Comparison of ENCODE assay signal across 8 cellular contexts in the genomic region with DNA sequence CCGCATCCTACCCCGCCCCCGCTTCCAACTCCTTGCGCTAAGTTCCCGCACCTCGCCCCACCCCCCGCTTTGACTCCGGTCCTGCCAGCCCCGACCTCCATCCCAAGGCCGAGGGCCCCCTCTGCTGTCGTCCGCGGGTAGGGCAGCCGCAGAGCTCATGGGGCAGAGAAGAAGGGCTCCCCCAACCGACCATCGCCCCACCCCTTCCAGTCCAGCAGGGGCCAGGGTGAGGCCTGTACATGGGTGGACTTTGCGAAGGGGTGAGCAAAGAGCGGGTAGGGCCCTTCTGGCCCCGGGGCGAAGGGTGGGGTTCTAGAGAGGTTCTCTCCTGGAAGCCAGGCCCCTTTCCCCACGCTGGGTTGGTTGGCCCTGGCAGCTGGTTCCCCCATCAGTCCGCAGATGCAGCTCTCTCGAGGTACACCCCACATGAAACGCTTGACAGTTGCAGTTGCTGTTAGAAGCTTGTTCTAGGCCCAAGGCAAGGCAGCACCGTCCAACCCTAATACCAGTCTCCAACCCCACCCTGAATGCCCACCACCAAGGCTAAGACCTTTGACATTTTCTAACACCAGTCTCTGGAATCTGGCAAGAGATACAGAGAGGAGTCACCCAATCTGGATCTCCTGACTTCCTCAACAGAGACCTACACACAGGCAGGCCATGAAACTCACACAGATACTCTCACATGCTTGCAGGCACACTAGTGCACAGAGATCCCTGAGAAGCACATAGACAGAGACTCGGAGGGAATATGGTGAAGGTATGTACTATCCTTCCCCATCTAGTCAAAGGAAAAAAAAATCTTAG. TPM values are rescaled to one million over a fixed set of nuclear protein-coding genes. Genes with fewer than 3 reads are reported as not detected.
A peak's percentile ranks its signal among the peaks of the same experiment; 100 is the strongest.
DNase-seq lines count a peak whose midpoint lies in the region; ATAC-seq and TF ChIP-seq lines count a peak whose summit lies in the region.

No MANE protein-coding gene starts in this region.

- intact Hi-C loops in left colon (cut with DNase I, micrococcal nuclease) = loop anchor here (5.0 to 10.0 kb wide), 2 partner anchors 127 to 135 kb away; no protein-coding TSS in a partner anchor

- TF ChIP-seq CTCF in GM13976 (IDR thresholded peaks at IDR 0.05; ENCODE audit: borderline replicate concordance, control extremely low read depth, extremely low read depth, insufficient read depth, missing control alignments) (peak; percentile 99), choroid plexus epithelial cell (conservative IDR thresholded peaks at IDR 0.05; ENCODE audit: low read depth, low read length) (peak; percentile 89)

- peak; percentile 98 for DNase-seq in GM13976 (ENCODE audit: low spot score)
- peak; percentile 74 to 89 for DNase-seq in NCI-H446 (lab: John Stamatoyannopoulos, UW)
- peak; percentile 90 to 98 for DNase-seq in activated CD4-positive, alpha-beta T cell treated with anti-CD3 and anti-CD28 coated beads for 4 hours
- peak; percentile 90 for DNase-seq in choroid plexus epithelial cell (ENCODE audit: low read depth)
- DNase-seq in left colon = peak; percentile 93 to 99
- peak; percentile 85 to 99 for DNase-seq in stimulated activated CD4-positive, alpha-beta T cell treated with anti-CD3 and anti-CD28 coated beads, Interleukin-1b, Interleukin-23, amount 100 ng/mL, for 1 hour (ENCODE audit: low read depth in 2 of 2)

- peak overlapping the region; percentile 76 for H3K4me3 ChIP-seq in choroid plexus epithelial cell (ENCODE audit: low read depth, low read length)

- ATAC-seq in HG03196 (IDR thresholded peaks at IDR 0.05; ENCODE audit: unreplicated experiment) = peak; percentile 65
- peak; percentile 86 for ATAC-seq in left colon
- no peak for ATAC-seq in GM18517 (IDR thresholded peaks at IDR 0.05; ENCODE audit: unreplicated experiment)

- in situ Hi-C loops in GM13976 (cut with MboI; ENCODE audit: low sequenced_read_pairs, unreplicated experiment) = loop anchor here (10.0 kb wide), 1 partner anchor 125 kb away; no protein-coding TSS in a partner anchor

RNA-seq across cellular contexts. Expression of gene ADGRB2, which starts 25.3 kb away (rescaled TPM):
- total RNA-seq in left colon = under 1 TPM; 0.79 to 0.89 TPM

RNA-seq across cellular contexts. Expression of gene SPOCD1, which starts 26.4 kb away (rescaled TPM):
- total RNA-seq in left colon = under 1 TPM; 0.45 to 0.79 TPM
